In genomic region chr7:137342751-137343482, GRCh38 we compare ENCODE assay signal across 9 cellular contexts. TPM values are rescaled to one million over a fixed set of nuclear protein-coding genes. Genes with fewer than 3 reads are reported as not detected.
DNase-seq lines count a peak whose midpoint lies in the region; ATAC-seq and TF ChIP-seq lines count a peak whose summit lies in the region.
"Had no signal": no experiment of that assay in that cellular context is flagged by ENCODE, and none has a peak within 500 bp of the region (broad histone marks: within the 10 kb centered on the region; RNA-seq: fewer than 3 reads in every experiment).

No MANE protein-coding gene starts in this region.

- H3K36me3 ChIP-seq in hepatocyte (replicated peaks; ENCODE audit: insufficient read depth, low read depth) (no peaks in the 10 kb centered on the region), psoas muscle (ENCODE audit: insufficient read depth in 1 of 2, low read depth in 1 of 2) (no peaks in the 10 kb centered on the region)

- no peaks in the 10 kb centered on the region for H4K20me1 ChIP-seq in hepatocyte (ENCODE audit: insufficient read depth, poor library complexity, severe bottlenecking)

- no peaks in the 10 kb centered on the region for H3K79me2 ChIP-seq in hepatocyte

- H3K4me1 ChIP-seq in hepatocyte (ENCODE audit: insufficient read depth) (no peaks in the 10 kb centered on the region), psoas muscle (no peaks in the 10 kb centered on the region)

- H3K4me1 Mint-ChIP-seq in T-cell, result peaks cover 0 to 6% (median 0%) of the 10 kb centered on the region in 3 donors
- H3K4me1 Mint-ChIP-seq: naive B cell had no signal

- peak overlapping the region; percentile 76 for H3K4me2 ChIP-seq in hepatocyte

- peak; percentile 3 for DNase-seq in Daoy (ENCODE audit: low read depth)
- no peak for DNase-seq in astrocyte of the spinal cord (ENCODE audit: low read depth, low spot score)
- no peak for DNase-seq in hepatocyte (ENCODE audit: low spot score)
- no peak for DNase-seq in psoas muscle
- DNase-seq in HK-2 (ENCODE audit: unreplicated experiment), result no peak
- DNase-seq in stimulated activated CD4-positive, alpha-beta T cell treated with anti-CD3 and anti-CD28 coated beads, Interleukin-1b, Interleukin-23, amount 100 ng/mL, for 48 hours, result no peak
- DNase-seq in T-cell, result no peak
- DNase-seq: naive B cell had no signal

- no peaks in the 10 kb centered on the region for H3K9me3 ChIP-seq in hepatocyte (ENCODE audit: low read depth)
- no peaks in the 10 kb centered on the region for H3K9me3 ChIP-seq in psoas muscle

- no peak overlapping the region for H3K4me3 Mint-ChIP-seq in T-cell
- H3K4me3 Mint-ChIP-seq: naive B cell had no signal

- H3K9me2 ChIP-seq in hepatocyte (replicated peaks; ENCODE audit: insufficient read depth), result no peaks in the 10 kb centered on the region

- POLR2A ChIA-PET in T-cell (lab: Charles Lee), result interaction anchor here in 1 of 2 donors (0.6 kb wide), 1 partner anchor 1029 kb away, joined by 16 read pairs; no protein-coding TSS in a partner anchor

- H3K27me3 Mint-ChIP-seq in T-cell, result peaks cover 5 to 9% of the 10 kb centered on the region in 2 donors

- peaks cover 10% of the 10 kb centered on the region for H3K27me3 ChIP-seq in hepatocyte
- peaks cover 0 to 5% (median 2%) of the 10 kb centered on the region in 3 donors for H3K27me3 ChIP-seq in psoas muscle (ENCODE audit: insufficient read depth in 3 of 3, low read length in 2 of 3)

- H3K27ac Mint-ChIP-seq in T-cell, result no peak overlapping the region

- H3K4me3 ChIP-seq in astrocyte of the spinal cord (ENCODE audit: low read depth, low read length) (peak overlapping the region; percentile 62), hepatocyte (peak overlapping the region; percentile 53), psoas muscle (peak overlapping the region; percentile 28)

- intact Hi-C loops in psoas muscle (cut with DNase I), result no loop called here

- H3K36me3 Mint-ChIP-seq in T-cell, result no peaks in the 10 kb centered on the region
- H3K36me3 Mint-ChIP-seq: naive B cell had no signal

- H3K27ac ChIP-seq in hepatocyte (peak overlapping the region; percentile 78), psoas muscle (no peak overlapping the region)

- in situ Hi-C loops in astrocyte of the spinal cord (cut with HindIII; ENCODE audit: low sequenced_read_pairs), result no loop called here

- TF ChIP-seq CTCF in astrocyte of the spinal cord (IDR thresholded peaks at IDR 0.05; ENCODE audit: low read depth, low read length) (no peak), hepatocyte (IDR thresholded peaks at IDR 0.05; ENCODE audit: poor library complexity) (no peak), psoas muscle (IDR thresholded peaks at IDR 0.05) (no peak)

- CTCF ChIA-PET in T-cell (lab: Charles Lee), result no interaction called here

- ATAC-seq in psoas muscle, result no peak
- ATAC-seq in HG03095 (IDR thresholded peaks at IDR 0.05; ENCODE audit: unreplicated experiment), result no peak
- no peak for ATAC-seq in T-cell (replicated peaks in 1 of 4)

- peaks cover 7 to 9% (median 8%) of the 10 kb centered on the region in 3 donors for H3K9me3 Mint-ChIP-seq in T-cell

- WGBS in hepatocyte (ENCODE audit: low lambda C conversion rate, missing lambda C conversion rate), result 8% methylated on average over 12 of the region's 12 CpGs
- 9% methylated on average over 12 of the region's 12 CpGs for WGBS in psoas muscle, 3 donors

- H2AFZ ChIP-seq in hepatocyte, result peak overlapping the region; percentile 61

RNA-seq across cellular contexts. Expression of gene PTN, which starts 0.6 kb away (rescaled TPM):
- total RNA-seq in Daoy (2014; rRNA removed; shearing (Covaris generic)), result 16.4 and 19.5 TPM in 2 replicates
- total RNA-seq in hepatocyte, result 63.5 and 66.9 TPM in 2 replicates
- 50.8 and 75.3 TPM in 2 replicates for polyA plus RNA-seq in hepatocyte
- total RNA-seq in psoas muscle, result 1 to 10 TPM in 2 of 4 donors, under 1 TPM in 2; 0.13 to 4.2 (median 0.76) TPM
- under 1 TPM; 0.20 to 0.74 (median 0.61) TPM for polyA plus RNA-seq in psoas muscle
- under 1 TPM in 1 of 5 donors, not detected in 4; 0.16 TPM for total RNA-seq in T-cell
